ENCODE assay signal across 1 cellular context in the genomic region with DNA sequence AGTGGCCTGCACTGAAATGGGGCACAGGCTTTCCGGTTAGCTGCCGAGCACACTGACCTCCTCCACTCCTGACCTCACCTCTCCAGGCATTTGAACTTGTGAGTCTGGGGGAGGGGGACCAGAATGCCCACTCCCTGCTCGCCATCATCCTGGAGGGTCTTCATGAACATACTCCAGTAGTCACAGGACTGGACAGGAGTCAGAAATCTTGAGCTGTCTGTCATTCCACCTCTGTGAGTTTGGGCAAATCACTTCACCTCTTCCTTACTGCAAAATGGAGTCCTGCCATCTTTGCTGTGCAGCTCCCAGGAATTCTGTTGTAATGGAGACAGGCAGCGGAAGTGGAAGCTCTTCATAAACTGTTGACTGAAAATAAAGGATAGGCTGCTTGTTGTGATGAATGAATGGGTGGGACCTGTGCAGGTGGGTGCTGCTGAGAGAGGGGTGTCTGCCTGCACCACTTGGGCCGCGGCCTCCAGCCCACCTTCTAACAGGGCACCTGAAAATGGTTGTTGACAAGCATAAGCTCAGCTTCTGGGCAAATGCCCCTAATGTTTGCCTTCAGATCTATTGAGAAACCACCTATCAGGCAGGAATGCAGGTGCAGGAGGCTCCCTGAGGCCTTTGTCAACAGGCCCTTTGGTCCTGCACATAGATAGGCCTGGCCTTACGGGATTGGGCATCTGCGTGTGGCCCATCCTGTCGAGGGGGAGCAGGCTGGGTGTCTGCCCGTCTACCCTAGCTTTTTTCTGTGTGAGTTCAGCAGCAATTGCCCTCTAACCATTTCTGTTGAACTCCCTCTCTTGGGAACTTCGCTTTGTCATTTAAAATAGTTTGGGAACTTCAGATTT.
TF ChIP-seq lines count a peak whose summit lies in the region.

No MANE protein-coding gene starts in this region.

TF ChIP-seq in HepG2, 621 proteins besides CTCF, POLR2A, EP300 and RAD21 (continued from another document and continues in another):
- TF ChIP-seq, protein P1, sequence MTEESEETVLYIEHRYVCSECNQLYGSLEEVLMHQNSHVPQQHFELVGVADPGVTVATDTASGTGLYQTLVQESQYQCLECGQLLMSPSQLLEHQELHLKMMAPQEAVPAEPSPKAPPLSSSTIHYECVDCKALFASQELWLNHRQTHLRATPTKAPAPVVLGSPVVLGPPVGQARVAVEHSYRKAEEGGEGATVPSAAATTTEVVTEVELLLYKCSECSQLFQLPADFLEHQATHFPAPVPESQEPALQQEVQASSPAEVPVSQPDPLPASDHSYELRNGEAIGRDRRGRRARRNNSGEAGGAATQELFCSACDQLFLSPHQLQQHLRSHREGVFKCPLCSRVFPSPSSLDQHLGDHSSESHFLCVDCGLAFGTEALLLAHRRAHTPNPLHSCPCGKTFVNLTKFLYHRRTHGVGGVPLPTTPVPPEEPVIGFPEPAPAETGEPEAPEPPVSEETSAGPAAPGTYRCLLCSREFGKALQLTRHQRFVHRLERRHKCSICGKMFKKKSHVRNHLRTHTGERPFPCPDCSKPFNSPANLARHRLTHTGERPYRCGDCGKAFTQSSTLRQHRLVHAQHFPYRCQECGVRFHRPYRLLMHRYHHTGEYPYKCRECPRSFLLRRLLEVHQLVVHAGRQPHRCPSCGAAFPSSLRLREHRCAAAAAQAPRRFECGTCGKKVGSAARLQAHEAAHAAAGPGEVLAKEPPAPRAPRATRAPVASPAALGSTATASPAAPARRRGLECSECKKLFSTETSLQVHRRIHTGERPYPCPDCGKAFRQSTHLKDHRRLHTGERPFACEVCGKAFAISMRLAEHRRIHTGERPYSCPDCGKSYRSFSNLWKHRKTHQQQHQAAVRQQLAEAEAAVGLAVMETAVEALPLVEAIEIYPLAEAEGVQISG (CRISPR knock-in tag; IDR thresholded peaks at IDR 0.05), result peak; percentile 90
- TF ChIP-seq NKX3-1 (CRISPR knock-in tag; IDR thresholded peaks at IDR 0.05), result peak; percentile 81; the same call in 1 of the 2 replicates
- no peak for TF ChIP-seq PAF1 (CRISPR knock-in tag; IDR thresholded peaks at IDR 0.05)
- TF ChIP-seq, protein P2, sequence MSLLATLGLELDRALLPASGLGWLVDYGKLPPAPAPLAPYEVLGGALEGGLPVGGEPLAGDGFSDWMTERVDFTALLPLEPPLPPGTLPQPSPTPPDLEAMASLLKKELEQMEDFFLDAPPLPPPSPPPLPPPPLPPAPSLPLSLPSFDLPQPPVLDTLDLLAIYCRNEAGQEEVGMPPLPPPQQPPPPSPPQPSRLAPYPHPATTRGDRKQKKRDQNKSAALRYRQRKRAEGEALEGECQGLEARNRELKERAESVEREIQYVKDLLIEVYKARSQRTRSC (CRISPR knock-in tag; IDR thresholded peaks at IDR 0.05; ENCODE audit: low read depth), result no peak
- TF ChIP-seq, protein P3, sequence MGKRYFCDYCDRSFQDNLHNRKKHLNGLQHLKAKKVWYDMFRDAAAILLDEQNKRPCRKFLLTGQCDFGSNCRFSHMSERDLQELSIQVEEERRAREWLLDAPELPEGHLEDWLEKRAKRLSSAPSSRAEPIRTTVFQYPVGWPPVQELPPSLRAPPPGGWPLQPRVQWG (CRISPR knock-in tag; IDR thresholded peaks at IDR 0.05; ENCODE audit: borderline replicate concordance, low read depth), result no peak
- TF ChIP-seq HNRNPK (IDR thresholded peaks at IDR 0.05; ENCODE audit: low read depth, low read length, poor library complexity, severe bottlenecking), result no peak
- peak; percentile 96 for TF ChIP-seq ARID2 (CRISPR knock-in tag; IDR thresholded peaks at IDR 0.05; ENCODE audit: borderline replicate concordance)
- TF ChIP-seq, protein P4, sequence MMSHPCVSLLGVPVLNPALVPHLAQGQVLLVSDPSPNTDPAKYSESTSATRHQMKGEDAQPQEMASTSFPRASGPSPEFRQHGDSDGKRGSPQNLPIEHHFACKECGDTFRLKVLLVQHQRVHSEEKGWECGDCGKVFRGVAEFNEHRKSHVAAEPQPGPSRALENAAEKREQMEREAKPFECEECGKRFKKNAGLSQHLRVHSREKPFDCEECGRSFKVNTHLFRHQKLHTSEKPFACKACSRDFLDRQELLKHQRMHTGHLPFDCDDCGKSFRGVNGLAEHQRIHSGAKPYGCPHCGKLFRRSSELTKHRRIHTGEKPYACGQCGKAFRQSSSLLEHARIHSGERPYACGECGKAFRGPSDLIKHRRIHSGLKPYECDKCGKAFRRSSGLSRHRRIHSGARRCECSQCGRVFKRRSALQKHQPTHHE (CRISPR knock-in tag; IDR thresholded peaks at IDR 0.05; ENCODE audit: borderline replicate concordance), result no peak; the same call in 1 of the 2 replicates
- peak; percentile 64 for TF ChIP-seq NFYB (CRISPR knock-in tag; IDR thresholded peaks at IDR 0.05)
- peak; percentile 96 for TF ChIP-seq ERF (CRISPR knock-in tag; IDR thresholded peaks at IDR 0.05)
- TF ChIP-seq REPIN1 (CRISPR knock-in tag; IDR thresholded peaks at IDR 0.05; ENCODE audit: borderline replicate concordance, low read depth), result peak; percentile 98
- no peak for TF ChIP-seq RBAK (CRISPR knock-in tag; IDR thresholded peaks at IDR 0.05)
- no peak for TF ChIP-seq SP1 (IDR thresholded peaks at IDR 0.05)
- TF ChIP-seq SP1 (CRISPR knock-in tag; IDR thresholded peaks at IDR 0.05), result 0 out of 2 replicates have a peak, but pooled peaks have one; percentile 61
- TF ChIP-seq JUND (CRISPR knock-in tag; IDR thresholded peaks at IDR 0.05), result peak; percentile 55; the same call in 1 of the 2 replicates
- TF ChIP-seq ZNF75D (CRISPR knock-in tag; IDR thresholded peaks at IDR 0.05; ENCODE audit: borderline replicate concordance), result no peak
- TF ChIP-seq ZNF180 (CRISPR knock-in tag; IDR thresholded peaks at IDR 0.05; ENCODE audit: borderline replicate concordance, low read depth), result no peak
- TF ChIP-seq U2AF1 (optimal IDR thresholded peaks at IDR 0.05; ENCODE audit: low read depth, low read length), result peak; percentile 67
- TF ChIP-seq, protein P5, sequence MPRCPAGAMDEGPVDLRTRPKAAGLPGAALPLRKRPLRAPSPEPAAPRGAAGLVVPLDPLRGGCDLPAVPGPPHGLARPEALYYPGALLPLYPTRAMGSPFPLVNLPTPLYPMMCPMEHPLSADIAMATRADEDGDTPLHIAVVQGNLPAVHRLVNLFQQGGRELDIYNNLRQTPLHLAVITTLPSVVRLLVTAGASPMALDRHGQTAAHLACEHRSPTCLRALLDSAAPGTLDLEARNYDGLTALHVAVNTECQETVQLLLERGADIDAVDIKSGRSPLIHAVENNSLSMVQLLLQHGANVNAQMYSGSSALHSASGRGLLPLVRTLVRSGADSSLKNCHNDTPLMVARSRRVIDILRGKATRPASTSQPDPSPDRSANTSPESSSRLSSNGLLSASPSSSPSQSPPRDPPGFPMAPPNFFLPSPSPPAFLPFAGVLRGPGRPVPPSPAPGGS (CRISPR knock-in tag; IDR thresholded peaks at IDR 0.05), result no peak; the same call in 1 of the 2 replicates
- TF ChIP-seq, protein P6, sequence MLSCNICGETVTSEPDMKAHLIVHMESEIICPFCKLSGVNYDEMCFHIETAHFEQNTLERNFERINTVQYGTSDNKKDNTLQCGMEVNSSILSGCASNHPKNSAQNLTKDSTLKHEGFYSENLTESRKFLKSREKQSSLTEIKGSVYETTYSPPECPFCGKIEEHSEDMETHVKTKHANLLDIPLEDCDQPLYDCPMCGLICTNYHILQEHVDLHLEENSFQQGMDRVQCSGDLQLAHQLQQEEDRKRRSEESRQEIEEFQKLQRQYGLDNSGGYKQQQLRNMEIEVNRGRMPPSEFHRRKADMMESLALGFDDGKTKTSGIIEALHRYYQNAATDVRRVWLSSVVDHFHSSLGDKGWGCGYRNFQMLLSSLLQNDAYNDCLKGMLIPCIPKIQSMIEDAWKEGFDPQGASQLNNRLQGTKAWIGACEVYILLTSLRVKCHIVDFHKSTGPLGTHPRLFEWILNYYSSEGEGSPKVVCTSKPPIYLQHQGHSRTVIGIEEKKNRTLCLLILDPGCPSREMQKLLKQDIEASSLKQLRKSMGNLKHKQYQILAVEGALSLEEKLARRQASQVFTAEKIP (CRISPR knock-in tag; IDR thresholded peaks at IDR 0.05; ENCODE audit: borderline replicate concordance), result no peak
- no peak for TF ChIP-seq MBNL3 (CRISPR knock-in tag; conservative IDR thresholded peaks at IDR 0.05)
- no peak for TF ChIP-seq MBD4 (IDR thresholded peaks at IDR 0.05; ENCODE audit: borderline replicate concordance, low read length)
- peak; percentile 85; the same call in 1 of the 2 replicates for TF ChIP-seq ZNF441 (CRISPR knock-in tag; IDR thresholded peaks at IDR 0.05; ENCODE audit: borderline replicate concordance)
- TF ChIP-seq SRF (IDR thresholded peaks at IDR 0.05; ENCODE audit: low read depth, low read length), result 0 out of 2 replicates have a peak, but pooled peaks have one; percentile 27
- TF ChIP-seq, protein P7, sequence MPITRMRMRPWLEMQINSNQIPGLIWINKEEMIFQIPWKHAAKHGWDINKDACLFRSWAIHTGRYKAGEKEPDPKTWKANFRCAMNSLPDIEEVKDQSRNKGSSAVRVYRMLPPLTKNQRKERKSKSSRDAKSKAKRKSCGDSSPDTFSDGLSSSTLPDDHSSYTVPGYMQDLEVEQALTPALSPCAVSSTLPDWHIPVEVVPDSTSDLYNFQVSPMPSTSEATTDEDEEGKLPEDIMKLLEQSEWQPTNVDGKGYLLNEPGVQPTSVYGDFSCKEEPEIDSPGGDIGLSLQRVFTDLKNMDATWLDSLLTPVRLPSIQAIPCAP (CRISPR knock-in tag; IDR thresholded peaks at IDR 0.05; ENCODE audit: low read depth), result no peak
- TF ChIP-seq ZFYVE20 (CRISPR knock-in tag; IDR thresholded peaks at IDR 0.05; ENCODE audit: borderline replicate concordance, low read depth), result no peak
- peak; percentile 71 for TF ChIP-seq ZNF547 (CRISPR knock-in tag; IDR thresholded peaks at IDR 0.05)
- TF ChIP-seq, protein P8, sequence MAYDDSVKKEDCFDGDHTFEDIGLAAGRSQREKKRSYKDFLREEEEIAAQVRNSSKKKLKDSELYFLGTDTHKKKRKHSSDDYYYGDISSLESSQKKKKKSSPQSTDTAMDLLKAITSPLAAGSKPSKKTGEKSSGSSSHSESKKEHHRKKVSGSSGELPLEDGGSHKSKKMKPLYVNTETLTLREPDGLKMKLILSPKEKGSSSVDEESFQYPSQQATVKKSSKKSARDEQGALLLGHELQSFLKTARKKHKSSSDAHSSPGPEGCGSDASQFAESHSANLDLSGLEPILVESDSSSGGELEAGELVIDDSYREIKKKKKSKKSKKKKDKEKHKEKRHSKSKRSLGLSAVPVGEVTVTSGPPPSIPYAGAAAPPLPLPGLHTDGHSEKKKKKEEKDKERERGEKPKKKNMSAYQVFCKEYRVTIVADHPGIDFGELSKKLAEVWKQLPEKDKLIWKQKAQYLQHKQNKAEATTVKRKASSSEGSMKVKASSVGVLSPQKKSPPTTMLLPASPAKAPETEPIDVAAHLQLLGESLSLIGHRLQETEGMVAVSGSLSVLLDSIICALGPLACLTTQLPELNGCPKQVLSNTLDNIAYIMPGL (CRISPR knock-in tag; IDR thresholded peaks at IDR 0.05; ENCODE audit: borderline replicate concordance in 1 of 2, low read depth in 1 of 2), result peak; percentile 57 to 63; a peak in 3 of 4 replicates
- TF ChIP-seq, protein P9, sequence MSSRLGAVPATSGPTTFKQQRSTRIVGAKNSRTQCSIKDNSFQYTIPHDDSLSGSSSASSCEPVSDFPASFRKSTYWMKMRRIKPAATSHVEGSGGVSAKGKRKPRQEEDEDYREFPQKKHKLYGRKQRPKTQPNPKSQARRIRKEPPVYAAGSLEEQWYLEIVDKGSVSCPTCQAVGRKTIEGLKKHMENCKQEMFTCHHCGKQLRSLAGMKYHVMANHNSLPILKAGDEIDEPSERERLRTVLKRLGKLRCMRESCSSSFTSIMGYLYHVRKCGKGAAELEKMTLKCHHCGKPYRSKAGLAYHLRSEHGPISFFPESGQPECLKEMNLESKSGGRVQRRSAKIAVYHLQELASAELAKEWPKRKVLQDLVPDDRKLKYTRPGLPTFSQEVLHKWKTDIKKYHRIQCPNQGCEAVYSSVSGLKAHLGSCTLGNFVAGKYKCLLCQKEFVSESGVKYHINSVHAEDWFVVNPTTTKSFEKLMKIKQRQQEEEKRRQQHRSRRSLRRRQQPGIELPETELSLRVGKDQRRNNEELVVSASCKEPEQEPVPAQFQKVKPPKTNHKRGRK (CRISPR knock-in tag; IDR thresholded peaks at IDR 0.05), result peak; percentile 64; the same call in 1 of the 2 replicates
- TF ChIP-seq KDM1A (CRISPR knock-in tag; IDR thresholded peaks at IDR 0.05), result peak; percentile 89
- 0 out of 2 replicates have a peak, but pooled peaks have one; percentile 73 for TF ChIP-seq ZNF230 (CRISPR knock-in tag; IDR thresholded peaks at IDR 0.05)
- 0 out of 2 replicates have a peak, but pooled peaks have one; percentile 58 for TF ChIP-seq MTF1 (CRISPR knock-in tag; IDR thresholded peaks at IDR 0.05)
- peak; percentile 74; the same call in 1 of the 2 replicates for TF ChIP-seq ZNF33B (CRISPR knock-in tag; IDR thresholded peaks at IDR 0.05)
- TF ChIP-seq, protein P10, sequence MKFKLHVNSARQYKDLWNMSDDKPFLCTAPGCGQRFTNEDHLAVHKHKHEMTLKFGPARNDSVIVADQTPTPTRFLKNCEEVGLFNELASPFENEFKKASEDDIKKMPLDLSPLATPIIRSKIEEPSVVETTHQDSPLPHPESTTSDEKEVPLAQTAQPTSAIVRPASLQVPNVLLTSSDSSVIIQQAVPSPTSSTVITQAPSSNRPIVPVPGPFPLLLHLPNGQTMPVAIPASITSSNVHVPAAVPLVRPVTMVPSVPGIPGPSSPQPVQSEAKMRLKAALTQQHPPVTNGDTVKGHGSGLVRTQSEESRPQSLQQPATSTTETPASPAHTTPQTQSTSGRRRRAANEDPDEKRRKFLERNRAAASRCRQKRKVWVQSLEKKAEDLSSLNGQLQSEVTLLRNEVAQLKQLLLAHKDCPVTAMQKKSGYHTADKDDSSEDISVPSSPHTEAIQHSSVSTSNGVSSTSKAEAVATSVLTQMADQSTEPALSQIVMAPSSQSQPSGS (CRISPR knock-in tag; IDR thresholded peaks at IDR 0.05), result peak; percentile 96
- peak; percentile 66 for TF ChIP-seq POLR2AphosphoS5 (IDR thresholded peaks at IDR 0.05; ENCODE audit: low read depth, low read length)
